ENCODE assay signal across 1 cellular context in the genomic region with DNA sequence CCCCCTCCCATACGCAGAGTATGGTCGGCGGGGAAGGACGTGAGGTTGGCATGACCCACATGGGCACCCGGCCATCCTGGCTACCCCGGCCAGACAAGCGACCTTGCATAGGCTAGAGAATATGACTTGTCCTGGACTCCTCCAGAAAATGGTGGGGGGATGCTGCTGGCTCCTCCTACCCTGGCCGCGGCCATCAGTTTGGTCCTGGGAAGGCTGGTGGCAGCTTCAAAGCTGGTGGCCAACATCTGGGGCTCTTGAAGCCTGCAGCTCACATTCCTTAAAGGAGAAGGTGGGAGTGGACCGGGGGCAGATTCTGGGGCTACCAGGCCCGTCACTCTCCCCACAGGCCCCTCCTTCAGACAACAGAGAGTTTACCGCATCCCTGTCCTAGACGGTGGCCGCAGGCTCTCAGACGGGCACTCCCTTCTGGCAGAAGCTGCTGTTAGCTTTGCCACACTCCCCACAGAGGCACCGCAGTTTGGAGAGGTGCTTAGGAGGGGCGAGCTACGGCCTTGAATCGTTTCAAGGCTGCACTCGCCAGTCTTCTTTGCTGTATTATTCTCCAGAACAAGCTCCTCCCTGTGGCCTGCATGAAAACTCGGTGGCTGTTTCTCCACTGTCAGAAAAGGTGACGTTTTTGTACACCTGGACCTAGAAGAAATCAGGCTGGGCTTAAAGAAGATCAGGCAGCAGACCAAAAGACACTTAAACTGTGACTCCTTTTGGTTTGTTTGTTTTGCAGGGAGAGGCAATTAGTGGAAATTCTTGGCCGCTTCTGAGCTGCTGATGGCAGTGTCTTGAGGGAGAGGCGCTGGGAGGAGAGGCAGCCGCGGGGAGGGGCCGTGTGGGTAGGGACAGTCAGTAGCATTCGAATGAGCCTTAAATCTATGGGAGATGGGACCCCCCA.
TF ChIP-seq lines count a peak whose summit lies in the region.

No MANE protein-coding gene starts in this region.

TF ChIP-seq in GM23338, 12 proteins besides CTCF, POLR2A, EP300 and RAD21:
- TF ChIP-seq, protein P1, sequence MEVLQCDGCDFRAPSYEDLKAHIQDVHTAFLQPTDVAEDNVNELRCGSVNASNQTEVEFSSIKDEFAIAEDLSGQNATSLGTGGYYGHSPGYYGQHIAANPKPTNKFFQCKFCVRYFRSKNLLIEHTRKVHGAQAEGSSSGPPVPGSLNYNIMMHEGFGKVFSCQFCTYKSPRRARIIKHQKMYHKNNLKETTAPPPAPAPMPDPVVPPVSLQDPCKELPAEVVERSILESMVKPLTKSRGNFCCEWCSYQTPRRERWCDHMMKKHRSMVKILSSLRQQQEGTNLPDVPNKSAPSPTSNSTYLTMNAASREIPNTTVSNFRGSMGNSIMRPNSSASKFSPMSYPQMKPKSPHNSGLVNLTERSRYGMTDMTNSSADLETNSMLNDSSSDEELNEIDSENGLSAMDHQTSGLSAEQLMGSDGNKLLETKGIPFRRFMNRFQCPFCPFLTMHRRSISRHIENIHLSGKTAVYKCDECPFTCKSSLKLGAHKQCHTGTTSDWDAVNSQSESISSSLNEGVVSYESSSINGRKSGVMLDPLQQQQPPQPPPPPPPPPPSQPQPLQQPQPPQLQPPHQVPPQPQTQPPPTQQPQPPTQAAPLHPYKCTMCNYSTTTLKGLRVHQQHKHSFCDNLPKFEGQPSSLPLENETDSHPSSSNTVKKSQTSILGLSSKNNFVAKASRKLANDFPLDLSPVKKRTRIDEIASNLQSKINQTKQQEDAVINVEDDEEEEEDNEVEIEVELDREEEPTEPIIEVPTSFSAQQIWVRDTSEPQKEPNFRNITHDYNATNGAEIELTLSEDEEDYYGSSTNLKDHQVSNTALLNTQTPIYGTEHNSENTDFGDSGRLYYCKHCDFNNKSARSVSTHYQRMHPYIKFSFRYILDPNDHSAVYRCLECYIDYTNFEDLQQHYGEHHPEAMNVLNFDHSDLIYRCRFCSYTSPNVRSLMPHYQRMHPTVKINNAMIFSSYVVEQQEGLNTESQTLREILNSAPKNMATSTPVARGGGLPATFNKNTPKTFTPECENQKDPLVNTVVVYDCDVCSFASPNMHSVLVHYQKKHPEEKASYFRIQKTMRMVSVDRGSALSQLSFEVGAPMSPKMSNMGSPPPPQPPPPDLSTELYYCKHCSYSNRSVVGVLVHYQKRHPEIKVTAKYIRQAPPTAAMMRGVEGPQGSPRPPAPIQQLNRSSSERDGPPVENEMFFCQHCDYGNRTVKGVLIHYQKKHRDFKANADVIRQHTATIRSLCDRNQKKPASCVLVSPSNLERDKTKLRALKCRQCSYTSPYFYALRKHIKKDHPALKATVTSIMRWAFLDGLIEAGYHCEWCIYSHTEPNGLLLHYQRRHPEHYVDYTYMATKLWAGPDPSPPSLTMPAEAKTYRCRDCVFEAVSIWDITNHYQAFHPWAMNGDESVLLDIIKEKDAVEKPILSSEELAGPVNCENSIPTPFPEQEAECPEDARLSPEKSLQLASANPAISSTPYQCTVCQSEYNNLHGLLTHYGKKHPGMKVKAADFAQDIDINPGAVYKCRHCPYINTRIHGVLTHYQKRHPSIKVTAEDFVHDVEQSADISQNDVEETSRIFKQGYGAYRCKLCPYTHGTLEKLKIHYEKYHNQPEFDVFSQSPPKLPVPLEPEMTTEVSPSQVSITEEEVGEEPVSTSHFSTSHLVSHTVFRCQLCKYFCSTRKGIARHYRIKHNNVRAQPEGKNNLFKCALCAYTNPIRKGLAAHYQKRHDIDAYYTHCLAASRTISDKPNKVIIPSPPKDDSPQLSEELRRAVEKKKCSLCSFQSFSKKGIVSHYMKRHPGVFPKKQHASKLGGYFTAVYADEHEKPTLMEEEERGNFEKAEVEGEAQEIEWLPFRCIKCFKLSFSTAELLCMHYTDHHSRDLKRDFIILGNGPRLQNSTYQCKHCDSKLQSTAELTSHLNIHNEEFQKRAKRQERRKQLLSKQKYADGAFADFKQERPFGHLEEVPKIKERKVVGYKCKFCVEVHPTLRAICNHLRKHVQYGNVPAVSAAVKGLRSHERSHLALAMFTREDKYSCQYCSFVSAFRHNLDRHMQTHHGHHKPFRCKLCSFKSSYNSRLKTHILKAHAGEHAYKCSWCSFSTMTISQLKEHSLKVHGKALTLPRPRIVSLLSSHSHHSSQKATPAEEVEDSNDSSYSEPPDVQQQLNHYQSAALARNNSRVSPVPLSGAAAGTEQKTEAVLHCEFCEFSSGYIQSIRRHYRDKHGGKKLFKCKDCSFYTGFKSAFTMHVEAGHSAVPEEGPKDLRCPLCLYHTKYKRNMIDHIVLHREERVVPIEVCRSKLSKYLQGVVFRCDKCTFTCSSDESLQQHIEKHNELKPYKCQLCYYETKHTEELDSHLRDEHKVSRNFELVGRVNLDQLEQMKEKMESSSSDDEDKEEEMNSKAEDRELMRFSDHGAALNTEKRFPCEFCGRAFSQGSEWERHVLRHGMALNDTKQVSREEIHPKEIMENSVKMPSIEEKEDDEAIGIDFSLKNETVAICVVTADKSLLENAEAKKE (CRISPR knock-in tag; IDR thresholded peaks at IDR 0.05): no peak
- TF ChIP-seq ZNF331 (CRISPR knock-in tag; IDR thresholded peaks at IDR 0.05; ENCODE audit: low read depth) (no peak), JUNB (IDR thresholded peaks at IDR 0.05; ENCODE audit: unreplicated experiment) (no peak), STAT1 (IDR thresholded peaks at IDR 0.05; ENCODE audit: unreplicated experiment) (no peak), EZH2phosphoT487 (IDR thresholded peaks at IDR 0.05; ENCODE audit: unreplicated experiment) (no peak), POLR2AphosphoS5 (IDR thresholded peaks at IDR 0.05; ENCODE audit: low read depth) (no peak), CREB1 (CRISPR knock-in tag; IDR thresholded peaks at IDR 0.05; ENCODE audit: low read depth) (no peak), ZNF114 (CRISPR knock-in tag; IDR thresholded peaks at IDR 0.05) (no peak), EZH2 (IDR thresholded peaks at IDR 0.05; ENCODE audit: low read depth, unreplicated experiment) (no peak), NANOG (IDR thresholded peaks at IDR 0.05; ENCODE audit: borderline replicate concordance) (no peak)
- TF ChIP-seq, protein P2, sequence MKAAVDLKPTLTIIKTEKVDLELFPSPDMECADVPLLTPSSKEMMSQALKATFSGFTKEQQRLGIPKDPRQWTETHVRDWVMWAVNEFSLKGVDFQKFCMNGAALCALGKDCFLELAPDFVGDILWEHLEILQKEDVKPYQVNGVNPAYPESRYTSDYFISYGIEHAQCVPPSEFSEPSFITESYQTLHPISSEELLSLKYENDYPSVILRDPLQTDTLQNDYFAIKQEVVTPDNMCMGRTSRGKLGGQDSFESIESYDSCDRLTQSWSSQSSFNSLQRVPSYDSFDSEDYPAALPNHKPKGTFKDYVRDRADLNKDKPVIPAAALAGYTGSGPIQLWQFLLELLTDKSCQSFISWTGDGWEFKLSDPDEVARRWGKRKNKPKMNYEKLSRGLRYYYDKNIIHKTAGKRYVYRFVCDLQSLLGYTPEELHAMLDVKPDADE (IDR thresholded peaks at IDR 0.05): no peak
- TF ChIP-seq, protein P3, sequence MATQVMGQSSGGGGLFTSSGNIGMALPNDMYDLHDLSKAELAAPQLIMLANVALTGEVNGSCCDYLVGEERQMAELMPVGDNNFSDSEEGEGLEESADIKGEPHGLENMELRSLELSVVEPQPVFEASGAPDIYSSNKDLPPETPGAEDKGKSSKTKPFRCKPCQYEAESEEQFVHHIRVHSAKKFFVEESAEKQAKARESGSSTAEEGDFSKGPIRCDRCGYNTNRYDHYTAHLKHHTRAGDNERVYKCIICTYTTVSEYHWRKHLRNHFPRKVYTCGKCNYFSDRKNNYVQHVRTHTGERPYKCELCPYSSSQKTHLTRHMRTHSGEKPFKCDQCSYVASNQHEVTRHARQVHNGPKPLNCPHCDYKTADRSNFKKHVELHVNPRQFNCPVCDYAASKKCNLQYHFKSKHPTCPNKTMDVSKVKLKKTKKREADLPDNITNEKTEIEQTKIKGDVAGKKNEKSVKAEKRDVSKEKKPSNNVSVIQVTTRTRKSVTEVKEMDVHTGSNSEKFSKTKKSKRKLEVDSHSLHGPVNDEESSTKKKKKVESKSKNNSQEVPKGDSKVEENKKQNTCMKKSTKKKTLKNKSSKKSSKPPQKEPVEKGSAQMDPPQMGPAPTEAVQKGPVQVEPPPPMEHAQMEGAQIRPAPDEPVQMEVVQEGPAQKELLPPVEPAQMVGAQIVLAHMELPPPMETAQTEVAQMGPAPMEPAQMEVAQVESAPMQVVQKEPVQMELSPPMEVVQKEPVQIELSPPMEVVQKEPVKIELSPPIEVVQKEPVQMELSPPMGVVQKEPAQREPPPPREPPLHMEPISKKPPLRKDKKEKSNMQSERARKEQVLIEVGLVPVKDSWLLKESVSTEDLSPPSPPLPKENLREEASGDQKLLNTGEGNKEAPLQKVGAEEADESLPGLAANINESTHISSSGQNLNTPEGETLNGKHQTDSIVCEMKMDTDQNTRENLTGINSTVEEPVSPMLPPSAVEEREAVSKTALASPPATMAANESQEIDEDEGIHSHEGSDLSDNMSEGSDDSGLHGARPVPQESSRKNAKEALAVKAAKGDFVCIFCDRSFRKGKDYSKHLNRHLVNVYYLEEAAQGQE (IDR thresholded peaks at IDR 0.05; ENCODE audit: unreplicated experiment): no peak
